8 cellular contexts compared by ENCODE assay signal in genomic region chr14:23302290-23303225, GRCh38. TPM values are rescaled to one million over a fixed set of nuclear protein-coding genes. Genes with fewer than 3 reads are reported as not detected.
DNase-seq lines count a peak whose midpoint lies in the region; ATAC-seq and TF ChIP-seq lines count a peak whose summit lies in the region.

PPP1R3E (minus strand) TSS chr14:23302859; CDS start chr14:23302576, 283 bp downstream.

- H3K4me1 ChIP-seq in RWPE2 (ENCODE audit: insufficient read depth, poor library complexity, severe bottlenecking), result peaks cover 16% of the 10 kb centered on the region

- H3K27me3 ChIP-seq in RWPE2 (ENCODE audit: insufficient read depth, poor library complexity, severe bottlenecking), result no peaks in the 10 kb centered on the region

- H3K4me3 ChIP-seq in RWPE2 (ENCODE audit: severe bottlenecking), result peak within 1 kb of the TSS; percentile 68

- TF ChIP-seq CTCF in RWPE2 (IDR thresholded peaks at IDR 0.05; ENCODE audit: poor library complexity, severe bottlenecking), result no peak

- H3K36me3 ChIP-seq in RWPE2 (ENCODE audit: low read depth), result peaks cover 3% of the 10 kb centered on the region

- ATAC-seq in GM21717 (IDR thresholded peaks at IDR 0.05; ENCODE audit: unreplicated experiment) (peak; percentile 27), RWPE2 (ENCODE audit: low read depth) (peak; percentile 57)

- DNase-seq in DMS53 (lab: John Stamatoyannopoulos, UW) (peak; percentile 89), Kasumi-1 (lab: John Stamatoyannopoulos, UW) (peak; percentile 58 to 63), RWPE2 (ENCODE audit: low spot score) (peak; percentile 85), germinal center (ENCODE audit: low spot score) (peak; percentile 83), occipital lobe (lab: John Stamatoyannopoulos, UW) (peak; percentile 61)
- DNase-seq in activated effector memory CD4-positive, alpha-beta T cell treated with anti-CD3 and anti-CD28 coated beads, Interleukin-2, amount 50 U/mL, for 16 hours, result peak; percentile 95

- no peaks in the 10 kb centered on the region for H3K9me3 ChIP-seq in RWPE2 (ENCODE audit: severe bottlenecking)

- H3K27ac ChIP-seq in RWPE2 (ENCODE audit: poor library complexity, severe bottlenecking) (peak within 1 kb of the TSS; percentile 73), temporal lobe (ENCODE audit: low read depth, low read length) (peak within 1 kb of the TSS; percentile 95)

RNA-seq across cellular contexts. Expression of gene PPP1R3E, which starts in this region (rescaled TPM):
- 5.8 TPM for total RNA-seq in occipital lobe
- total RNA-seq in temporal lobe, result 3.0 TPM

Comparison
In these comparisons a context has a peak if more than half of its experiments do, and no peak if none do; other contexts are left out.
1. Peak in every context shown above with its lines: DNase-seq, ATAC-seq, H3K4me3 ChIP-seq and H3K27ac ChIP-seq.